Comparison of ENCODE assay signal across 8 cellular contexts in genomic region chr4:140755811-140756291, GRCh38. TPM values are rescaled to one million over a fixed set of nuclear protein-coding genes. Genes with fewer than 3 reads are reported as not detected.
DNase-seq lines count a peak whose midpoint lies in the region; ATAC-seq, FAIRE-seq and TF ChIP-seq lines count a peak whose summit lies in the region.

No MANE protein-coding gene starts in this region.

- ATAC-seq in GM21825 (IDR thresholded peaks at IDR 0.05; ENCODE audit: unreplicated experiment) (peak; percentile 58), left cardiac atrium (peak; percentile 60 to 70), pancreas (peak; percentile 35 to 63 (median 46))

- DNase-seq in activated T-cell treated with anti-CD3 and anti-CD28 coated beads for 48 hours (ENCODE audit: low read depth) (peak; percentile 9), activated T-cell treated with anti-CD3 and anti-CD28 coated beads for 4 hours (no peak), adipocyte (ENCODE audit: low read depth) (peak; percentile 69), left cardiac atrium (peak; percentile 67), pancreas (peak; percentile 52 to 86 (median 64)), SHP77 (lab: John Stamatoyannopoulos, UW) (no peak)
- DNase-seq in Jurkat, Clone E6-1 (ENCODE audit: low read depth, low spot score): no peak

- H3K4me3 ChIP-seq in Jurkat, Clone E6-1 (ENCODE audit: low read length): peak overlapping the region; percentile 28
- H3K4me3 ChIP-seq in adipocyte (ENCODE audit: low read length) (peak overlapping the region; percentile 89), pancreas (peak overlapping the region; percentile 53 to 86 (median 80))

- H3K9ac ChIP-seq in adipocyte (ENCODE audit: low read length): peak overlapping the region; percentile 89

- H3K4me1 ChIP-seq in adipocyte (ENCODE audit: control insufficient read depth, insufficient read depth, low read length) (peaks cover 28% of the 10 kb centered on the region), pancreas (peaks cover 0 to 9% (median 8%) of the 10 kb centered on the region in 3 donors)

- intact Hi-C loops in left cardiac atrium (cut with DNase I): loop anchor here in 1 of 2 donors (5.0 kb wide), 1 partner anchor 109 kb away; no protein-coding TSS in a partner anchor
- intact Hi-C loops in pancreas (cut with DNase I): no loop called here

- no peaks in the 10 kb centered on the region for H3K9me3 ChIP-seq in adipocyte (ENCODE audit: control insufficient read depth, low read length)
- no peaks in the 10 kb centered on the region for H3K9me3 ChIP-seq in pancreas

- H3K27me3 ChIP-seq in adipocyte (replicated peaks; ENCODE audit: control insufficient read depth, insufficient read depth, low read length): no peaks in the 10 kb centered on the region
- no peaks in the 10 kb centered on the region for H3K27me3 ChIP-seq in pancreas

- no peak for FAIRE-seq in pancreas (lab: Jason Lieb, UNC)

- 0% methylated on average over 56 to 62 of the region's 62 CpGs for WGBS in pancreas, 2 donors

- H3K36me3 ChIP-seq in adipocyte (ENCODE audit: control insufficient read depth, insufficient read depth, low read length, severe bottlenecking): no peaks in the 10 kb centered on the region
- H3K36me3 ChIP-seq in pancreas: no peaks in the 10 kb centered on the region

- peak overlapping the region; percentile 94 to 99 (median 96) for H3K27ac ChIP-seq in pancreas

- TF ChIP-seq CTCF in pancreas (IDR thresholded peaks at IDR 0.05): no peak

RNA-seq across cellular contexts. Expression of gene TBC1D9, which starts 0.3 kb away (rescaled TPM):
- polyA plus RNA-seq in Jurkat, Clone E6-1 (2012; ENCODE audit: insufficient read depth, insufficient read length): 3.8 TPM
- total RNA-seq in left cardiac atrium (10 to 100 TPM; 15.6 to 17.2 TPM), pancreas (10 to 100 TPM in 2 of 6 donors, 1 to 10 TPM in 4; 8.2 to 17.9 (median 9.8) TPM)
- polyA plus RNA-seq in pancreas: 10 to 100 TPM in 1 of 2 donors, 1 to 10 TPM in 1; 5.3 to 13.0 TPM

Comparison
In these comparisons a context has a peak if more than half of its experiments do, and no peak if none do; other contexts are left out.
1. DNase-seq: peak in activated T-cell treated with anti-CD3 and anti-CD28 coated beads for 48 hours (single experiment), adipocyte (single experiment), left cardiac atrium (single experiment) and pancreas (6 of 6); none in activated T-cell treated with anti-CD3 and anti-CD28 coated beads for 4 hours (single experiment), Jurkat, Clone E6-1 (single experiment) and SHP77 (0 of 2).
2. H3K4me3 ChIP-seq: peak in every context shown above with its lines; median percentile 89 in adipocyte; 80 in pancreas; 28 in Jurkat, Clone E6-1.
3. Peak in every context shown above with its lines, with median percentiles within 50 percentile points of each other: ATAC-seq.